ENCODE assay signal across 14 cellular contexts in genomic region chr9:123867034-123867433, GRCh38.
DNase-seq lines count a peak whose midpoint lies in the region; ATAC-seq, FAIRE-seq and TF ChIP-seq lines count a peak whose summit lies in the region.
"Had no signal": no experiment of that assay in that cellular context is flagged by ENCODE, and none has a peak within 500 bp of the region (broad histone marks: within the 10 kb centered on the region; RNA-seq: fewer than 3 reads in every experiment).

No MANE protein-coding gene starts in this region.

- H3K9ac ChIP-seq in Loucy (ENCODE audit: low read depth, low read length, poor library complexity, severe bottlenecking), result no peak overlapping the region

- H3K36me3 Mint-ChIP-seq in activated CD4-positive, alpha-beta memory T cell treated with anti-CD3 and anti-CD28 coated beads, Interleukin-2, amount 10 ng/mL, durations not matched to agents 7 days and 5 days (ENCODE audit: low read depth), result peaks cover 11% of the 10 kb centered on the region
- peaks cover 3 to 14% (median 8%) of the 10 kb centered on the region in 5 donors for H3K36me3 Mint-ChIP-seq in naive thymus-derived CD4-positive, alpha-beta T cell

- no peaks in the 10 kb centered on the region for H3K9me3 Mint-ChIP-seq in activated CD4-positive, alpha-beta memory T cell treated with anti-CD3 and anti-CD28 coated beads, Interleukin-2, amount 10 ng/mL, durations not matched to agents 7 days and 5 days
- peaks cover 0 to 3% (median 0%) of the 10 kb centered on the region in 11 donors for H3K9me3 Mint-ChIP-seq in naive thymus-derived CD4-positive, alpha-beta T cell
- H3K9me3 Mint-ChIP-seq: T-helper 1 cell treated with Interleukin-12 subunit alpha and Interleukin-12 subunit beta and Interleukin-4 antibody, amounts not matched to agents 30 μg/mL and 1 μg/mL, for 36 hours had no signal

- peaks cover 41% of the 10 kb centered on the region for H3K4me1 ChIP-seq in Loucy (ENCODE audit: insufficient read depth, low read length, poor library complexity, severe bottlenecking)
- peaks cover 0 to 16% of the 10 kb centered on the region in 2 donors for H3K4me1 ChIP-seq in naive thymus-derived CD4-positive, alpha-beta T cell (ENCODE audit: control insufficient read depth in 2 of 2, insufficient read depth in 2 of 2, low read length in 2 of 2)

- no peak overlapping the region for H3K27ac ChIP-seq in naive thymus-derived CD4-positive, alpha-beta T cell (ENCODE audit: low read depth, low read length)

- no peak for TF ChIP-seq CTCF in Loucy (conservative IDR thresholded peaks at IDR 0.05; ENCODE audit: low read length)

- no peaks in the 10 kb centered on the region for H3K36me3 ChIP-seq in Loucy (ENCODE audit: insufficient read depth, low read length)
- no peaks in the 10 kb centered on the region for H3K36me3 ChIP-seq in naive thymus-derived CD4-positive, alpha-beta T cell (ENCODE audit: control insufficient read depth in 2 of 3, insufficient read depth in 3 of 3, low read length in 3 of 3)

- H3K4me3 Mint-ChIP-seq in activated CD4-positive, alpha-beta memory T cell treated with anti-CD3 and anti-CD28 coated beads, Interleukin-2, amount 10 ng/mL, durations not matched to agents 7 days and 5 days, result no peak overlapping the region
- H3K4me3 Mint-ChIP-seq in naive thymus-derived CD4-positive, alpha-beta T cell, result peak overlapping the region in 9 of 10 donors; percentile 31 to 78 (median 61)
- H3K4me3 Mint-ChIP-seq: T-helper 1 cell treated with Interleukin-12 subunit alpha and Interleukin-12 subunit beta and Interleukin-4 antibody, amounts not matched to agents 30 μg/mL and 1 μg/mL, for 36 hours had no signal

- no peaks in the 10 kb centered on the region for H3K9me3 ChIP-seq in Loucy (ENCODE audit: insufficient read depth, low read depth, low read length)
- H3K9me3 ChIP-seq in naive thymus-derived CD4-positive, alpha-beta T cell (ENCODE audit: control insufficient read depth in 2 of 3, low read length in 3 of 3), result no peaks in the 10 kb centered on the region

- no peaks in the 10 kb centered on the region for H3F3A ChIP-seq in Loucy (ENCODE audit: low read depth)

- no peak overlapping the region for H3K4me3 ChIP-seq in Loucy (ENCODE audit: low read length, poor library complexity, severe bottlenecking)
- no peak overlapping the region for H3K4me3 ChIP-seq in naive thymus-derived CD4-positive, alpha-beta T cell (ENCODE audit: low read length)

- no peak for FAIRE-seq in frontal cortex (lab: Jason Lieb, UNC)
- FAIRE-seq: endothelial cell of umbilical vein had no signal

- H4K20me1 ChIP-seq in Loucy (ENCODE audit: insufficient read depth, low read length, poor library complexity, severe bottlenecking), result no peaks in the 10 kb centered on the region

- H2AFZ ChIP-seq in Loucy (ENCODE audit: low read length), result no peak overlapping the region

- peak overlapping the region; percentile 39 for H3K4me2 ChIP-seq in Loucy (ENCODE audit: low read depth, low read length, poor library complexity, severe bottlenecking)

- peak; percentile 86 for DNase-seq in GF-D8 (lab: John Stamatoyannopoulos, UW)
- no peak for DNase-seq in activated CD4-positive, alpha-beta memory T cell treated with anti-CD3 and anti-CD28 coated beads, Interleukin-2, amount 10 ng/mL, durations not matched to agents 7 days and 5 days
- DNase-seq in naive thymus-derived CD4-positive, alpha-beta T cell, result peak in 6 of 9 donors; percentile 9 to 48 (median 26)
- no peak for DNase-seq in NCI-H2029 (lab: John Stamatoyannopoulos, UW)
- no peak for DNase-seq in frontal cortex (ENCODE audit: low spot score in 2 of 2)
- DNase-seq: DMS153; NCI-H1105; stimulated activated CD8-positive, alpha-beta memory T cell treated with anti-CD3 and anti-CD28 coated beads, Interleukin-4, amount 100 ng/mL, for 48 hours had no signal

- H3K9me2 ChIP-seq in Loucy (replicated peaks; ENCODE audit: low read depth, low read length), result no peaks in the 10 kb centered on the region

- intact Hi-C loops in naive thymus-derived CD4-positive, alpha-beta T cell (cut with micrococcal nuclease), result loop anchor here in 1 of 2 donors (5.0 kb wide), 1 partner anchor 60 kb away; no protein-coding TSS in a partner anchor

- no peaks in the 10 kb centered on the region for H3K79me2 ChIP-seq in Loucy (ENCODE audit: insufficient read depth, low read length)

- CTCF ChIA-PET in activated CD4-positive, alpha-beta memory T cell treated with anti-CD3 and anti-CD28 coated beads, Interleukin-2, amount 10 ng/mL, durations not matched to agents 7 days and 5 days (lab: Charles Lee), result interaction anchor here (1.3 kb wide), 1 partner anchor 326 kb away, joined by 3 read pairs; no protein-coding TSS in a partner anchor
- CTCF ChIA-PET in naive thymus-derived CD4-positive, alpha-beta T cell (lab: Charles Lee), result no interaction called here

- peaks cover 31% of the 10 kb centered on the region for H3K4me1 Mint-ChIP-seq in activated CD4-positive, alpha-beta memory T cell treated with anti-CD3 and anti-CD28 coated beads, Interleukin-2, amount 10 ng/mL, durations not matched to agents 7 days and 5 days
- peaks cover 13 to 44% (median 35%) of the 10 kb centered on the region in 7 donors for H3K4me1 Mint-ChIP-seq in naive thymus-derived CD4-positive, alpha-beta T cell

- no peaks in the 10 kb centered on the region for H3K27me3 ChIP-seq in Loucy (ENCODE audit: insufficient read depth, low read length, poor library complexity, severe bottlenecking)
- no peaks in the 10 kb centered on the region for H3K27me3 ChIP-seq in naive thymus-derived CD4-positive, alpha-beta T cell (ENCODE audit: control insufficient read depth in 2 of 2, insufficient read depth in 2 of 2, low read length in 2 of 2)

- POLR2A ChIA-PET in activated CD4-positive, alpha-beta memory T cell treated with anti-CD3 and anti-CD28 coated beads, Interleukin-2, amount 10 ng/mL, durations not matched to agents 7 days and 5 days (lab: Charles Lee), result no interaction called here
- POLR2A ChIA-PET in naive thymus-derived CD4-positive, alpha-beta T cell (lab: Charles Lee), result no interaction called here

- H3K27ac Mint-ChIP-seq in activated CD4-positive, alpha-beta memory T cell treated with anti-CD3 and anti-CD28 coated beads, Interleukin-2, amount 10 ng/mL, durations not matched to agents 7 days and 5 days, result peak overlapping the region; percentile 38
- peak overlapping the region in 8 of 9 donors; percentile 52 to 93 (median 65) for H3K27ac Mint-ChIP-seq in naive thymus-derived CD4-positive, alpha-beta T cell
- H3K27ac Mint-ChIP-seq: T-helper 1 cell treated with Interleukin-12 subunit alpha and Interleukin-12 subunit beta and Interleukin-4 antibody, amounts not matched to agents 30 μg/mL and 1 μg/mL, for 36 hours had no signal

- peak; percentile 77 for ATAC-seq in naive thymus-derived CD4-positive, alpha-beta T cell
- ATAC-seq in HG02642 (IDR thresholded peaks at IDR 0.05; ENCODE audit: poor library complexity, unreplicated experiment) (no peak), HG02938 (IDR thresholded peaks at IDR 0.05; ENCODE audit: unreplicated experiment) (no peak)

- no peaks in the 10 kb centered on the region for H3K27me3 Mint-ChIP-seq in activated CD4-positive, alpha-beta memory T cell treated with anti-CD3 and anti-CD28 coated beads, Interleukin-2, amount 10 ng/mL, durations not matched to agents 7 days and 5 days
- H3K27me3 Mint-ChIP-seq in naive thymus-derived CD4-positive, alpha-beta T cell, result no peaks in the 10 kb centered on the region
- H3K27me3 Mint-ChIP-seq: brain had no signal

Comparison
In these comparisons a context has a peak if more than half of its experiments do, and no peak if none do; other contexts are left out.
1. DNase-seq: peak in GF-D8 (single experiment) and naive thymus-derived CD4-positive, alpha-beta T cell (6 of 9); none in activated CD4-positive, alpha-beta memory T cell treated with anti-CD3 and anti-CD28 coated beads, Interleukin-2, amount 10 ng/mL, durations not matched to agents 7 days and 5 days (single experiment), NCI-H2029 (single experiment) and frontal cortex (0 of 2).